In genomic region chr14:100092832-100093231, GRCh38 we compare ENCODE assay signal across 22 cellular contexts. TPM values are rescaled to one million over a fixed set of nuclear protein-coding genes. Genes with fewer than 3 reads are reported as not detected.
A peak's percentile ranks its signal among the peaks of the same experiment; 100 is the strongest.
DNase-seq lines count a peak whose midpoint lies in the region; ATAC-seq and TF ChIP-seq lines count a peak whose summit lies in the region.
"Had no signal": no experiment of that assay in that cellular context is flagged by ENCODE, and none has a peak within 500 bp of the region (broad histone marks: within the 10 kb centered on the region; RNA-seq: fewer than 3 reads in every experiment).

No MANE protein-coding gene starts in this region.

- no peaks in the 10 kb centered on the region for H3K27me3 Mint-ChIP-seq in CD8-positive, alpha-beta memory T cell
- no peaks in the 10 kb centered on the region for H3K27me3 Mint-ChIP-seq in activated naive CD8-positive, alpha-beta T cell treated with anti-CD3 and anti-CD28 coated beads for 36 hours
- H3K27me3 Mint-ChIP-seq in memory B cell: no peaks in the 10 kb centered on the region

- peak overlapping the region in 5 of 8 donors; percentile 20 to 90 (median 56) for H3K27ac Mint-ChIP-seq in CD8-positive, alpha-beta memory T cell
- peak overlapping the region; percentile 68 for H3K27ac Mint-ChIP-seq in activated naive CD8-positive, alpha-beta T cell treated with anti-CD3 and anti-CD28 coated beads for 36 hours
- peak overlapping the region; percentile 31 for H3K27ac Mint-ChIP-seq in memory B cell
- H3K27ac Mint-ChIP-seq: WTC11 had no signal

- no peaks in the 10 kb centered on the region for H3K9me3 Mint-ChIP-seq in CD8-positive, alpha-beta memory T cell
- peaks cover 2% of the 10 kb centered on the region for H3K9me3 Mint-ChIP-seq in activated naive CD8-positive, alpha-beta T cell treated with anti-CD3 and anti-CD28 coated beads for 36 hours
- no peaks in the 10 kb centered on the region for H3K9me3 Mint-ChIP-seq in memory B cell
- H3K9me3 Mint-ChIP-seq: WTC11 had no signal

- peaks cover 87 to 100% (median 100%) of the 10 kb centered on the region in 3 donors for H3K4me1 Mint-ChIP-seq in CD8-positive, alpha-beta memory T cell
- H3K4me1 Mint-ChIP-seq in activated naive CD8-positive, alpha-beta T cell treated with anti-CD3 and anti-CD28 coated beads for 36 hours: peaks cover 77% of the 10 kb centered on the region
- H3K4me1 Mint-ChIP-seq in memory B cell: peaks cover 8% of the 10 kb centered on the region
- H3K4me1 Mint-ChIP-seq: WTC11 had no signal

- H3K4me3 Mint-ChIP-seq in CD8-positive, alpha-beta memory T cell: no peak overlapping the region
- no peak overlapping the region for H3K4me3 Mint-ChIP-seq in activated naive CD8-positive, alpha-beta T cell treated with anti-CD3 and anti-CD28 coated beads for 36 hours
- H3K4me3 Mint-ChIP-seq in memory B cell: no peak overlapping the region
- H3K4me3 Mint-ChIP-seq: WTC11 had no signal

- POLR2A ChIA-PET in CD8-positive, alpha-beta memory T cell (lab: Charles Lee): interaction anchor here (0.7 kb wide), 1 partner anchor 24 kb away, joined by 4 read pairs; no protein-coding TSS in a partner anchor

- TF ChIP-seq POLR2A in testis (IDR thresholded peaks at IDR 0.05): no peak

- CTCF ChIA-PET in CD8-positive, alpha-beta memory T cell (lab: Charles Lee): interaction anchor here (49.6 to 58.3 kb wide), 2 partner anchors 1 to 20 kb away, joined by 1568 read pairs; partner anchors contain the start of gene EVL

- H3K27ac ChIP-seq in CD8-positive, alpha-beta memory T cell (ENCODE audit: low read depth, low read length): no peak overlapping the region
- H3K27ac ChIP-seq in testis: no peak overlapping the region
- H3K27ac ChIP-seq: suprapubic skin had no signal

- H3K36me3 Mint-ChIP-seq in CD8-positive, alpha-beta memory T cell: peaks cover 14 to 97% (median 40%) of the 10 kb centered on the region in 3 donors
- peaks cover 76% of the 10 kb centered on the region for H3K36me3 Mint-ChIP-seq in activated naive CD8-positive, alpha-beta T cell treated with anti-CD3 and anti-CD28 coated beads for 36 hours
- peaks cover 31% of the 10 kb centered on the region for H3K36me3 Mint-ChIP-seq in memory B cell
- H3K36me3 Mint-ChIP-seq: WTC11 had no signal

- peaks cover 79% of the 10 kb centered on the region for H3K36me3 ChIP-seq in CD8-positive, alpha-beta memory T cell (ENCODE audit: insufficient read depth, low read length)
- H3K36me3 ChIP-seq in testis (ENCODE audit: low read depth, missing control alignments): no peaks in the 10 kb centered on the region
- H3K36me3 ChIP-seq: HAP-1 had no signal

- ATAC-seq in memory B cell (ENCODE audit: low read depth) (no peak), GM18867 (IDR thresholded peaks at IDR 0.05; ENCODE audit: unreplicated experiment) (no peak)
- ATAC-seq: right cardiac atrium, WTC11 had no signal

- 77 to 83% methylated on average over 1 of the region's 1 CpG for WGBS in testis, 2 donors

- peaks cover 98% of the 10 kb centered on the region for H3K4me1 ChIP-seq in CD8-positive, alpha-beta memory T cell (ENCODE audit: insufficient read depth, low read length)
- H3K4me1 ChIP-seq in testis: no peaks in the 10 kb centered on the region
- H3K4me1 ChIP-seq: HAP-1 had no signal

- intact Hi-C loops in testis (cut with DNase I; ENCODE audit: low total_unique reads): no loop called here

- peak; percentile 5 for DNase-seq in activated effector memory CD4-positive, alpha-beta T cell treated with anti-CD3 and anti-CD28 coated beads, Interleukin-2, amount 50 U/mL, for 16 hours
- no peak for DNase-seq in activated effector memory CD4-positive, alpha-beta T cell treated with Interleukin-2 at 50 U/mL for 16 hours
- no peak for DNase-seq in CD8-positive, alpha-beta memory T cell
- DNase-seq in activated naive CD8-positive, alpha-beta T cell treated with anti-CD3 and anti-CD28 coated beads for 36 hours: no peak
- DNase-seq in memory B cell (ENCODE audit: low spot score in 2 of 2): no peak
- no peak for DNase-seq in D341Med (ENCODE audit: low spot score)
- DNase-seq in testis: no peak
- DNase-seq: activated CD4-positive, alpha-beta T cell treated with anti-CD3 and anti-CD28 coated beads, Interleukin-2, amount 50 U/mL, for 1 hour; activated T-cell treated with anti-CD3 and anti-CD28 coated beads, Interleukin-2, amount 50 U/mL, for 48 hours; Calu3; NCI-H1105 treated with DMSO at 0.1 percent for 48 hours; NCI-H2029 treated with DMSO at 0.1 percent for 48 hours; NCI-H2227 treated with DMSO at 0.1 percent for 48 hours; NCI-H69; right cardiac atrium; spleen; SW 1271 had no signal

- H3K9me3 ChIP-seq in CD8-positive, alpha-beta memory T cell (ENCODE audit: low read length): no peaks in the 10 kb centered on the region
- no peaks in the 10 kb centered on the region for H3K9me3 ChIP-seq in testis
- H3K9me3 ChIP-seq: HAP-1, spleen, suprapubic skin had no signal

- no peak for TF ChIP-seq CTCF in testis (IDR thresholded peaks at IDR 0.05)

- no peak overlapping the region for H3K4me3 ChIP-seq in CD8-positive, alpha-beta memory T cell (ENCODE audit: low read length)
- H3K4me3 ChIP-seq in testis: no peak overlapping the region
- H3K4me3 ChIP-seq: HAP-1, lung, spleen, suprapubic skin had no signal

- no peaks in the 10 kb centered on the region for H3K27me3 ChIP-seq in CD8-positive, alpha-beta memory T cell (ENCODE audit: insufficient read depth, low read length, poor library complexity, severe bottlenecking)
- H3K27me3 ChIP-seq in testis: no peaks in the 10 kb centered on the region
- H3K27me3 ChIP-seq: spleen, suprapubic skin had no signal

RNA-seq across cellular contexts. Expression of gene EVL, which starts 27.6 kb away (rescaled TPM):
- total RNA-seq in CD8-positive, alpha-beta memory T cell: 100 to 1,000 TPM; 218 to 228 TPM
- polyA plus RNA-seq in CD8-positive, alpha-beta memory T cell: 129 TPM
- total RNA-seq in activated naive CD8-positive, alpha-beta T cell treated with anti-CD3 and anti-CD28 coated beads for 36 hours: 100 to 1,000 TPM; 225 to 236 TPM
- 10 to 100 TPM; 91.7 to 96.8 TPM for total RNA-seq in testis
- 87.4 TPM for polyA plus RNA-seq in testis (ENCODE audit: insufficient read depth, low read depth, low replicate concordance)
